8 cellular contexts compared by ENCODE assay signal in genomic region chr6:46016063-46016608, GRCh38. TPM values are rescaled to one million over a fixed set of nuclear protein-coding genes. Genes with fewer than 3 reads are reported as not detected.
DNase-seq lines count a peak whose midpoint lies in the region; ATAC-seq and TF ChIP-seq lines count a peak whose summit lies in the region.
"Had no signal": no experiment of that assay in that cellular context is flagged by ENCODE, and none has a peak within 500 bp of the region (broad histone marks: within the 10 kb centered on the region; RNA-seq: fewer than 3 reads in every experiment).

No MANE protein-coding gene starts in this region.

- H4K20me1 ChIP-seq in HCT116 (ENCODE audit: insufficient read depth), result no peaks in the 10 kb centered on the region

- RAD21 ChIA-PET in HCT116 (lab: Charles Lee; ENCODE audit: low non-redundant PET in 1 of 2, low total read pairs in 2 of 2, uncharacterized antibody in 2 of 2, unreplicated experiment in 2 of 2), result no interaction called here

- CTCF ChIA-PET in HCT116 (lab: Charles Lee), result no interaction called here
- CTCF ChIA-PET in activated CD4-positive, alpha-beta memory T cell treated with anti-CD3 and anti-CD28 coated beads, Interleukin-2, amount 10 ng/mL, durations not matched to agents 7 days and 5 days (lab: Charles Lee), result no interaction called here

- peaks cover 8% of the 10 kb centered on the region; the same call in 1 of the 2 replicates for H3K27me3 ChIP-seq in HCT116 (ENCODE audit: insufficient read depth, low read length)

- H3K27ac Mint-ChIP-seq in activated CD4-positive, alpha-beta memory T cell treated with anti-CD3 and anti-CD28 coated beads, Interleukin-2, amount 10 ng/mL, durations not matched to agents 7 days and 5 days, result no peak overlapping the region

- peaks cover 2 to 25% of the 10 kb centered on the region in 2 experiments; a peak in 3 of 4 replicates for H3K4me1 ChIP-seq in HCT116 (ENCODE audit: control insufficient read depth in 1 of 2, insufficient read depth in 2 of 2, low read length in 2 of 2)

- H3K4me2 ChIP-seq in HCT116 (ENCODE audit: low read length), result peak overlapping the region; percentile 96

- TF ChIP-seq CTCF in HCT116 (IDR thresholded peaks at IDR 0.05 in 2 of 3, conservative IDR thresholded peaks at IDR 0.05 in 1 of 3; ENCODE audit: borderline replicate concordance in 1 of 3, insufficient read depth in 1 of 3, low read depth in 2 of 3, low read length in 2 of 3), result no peak

- H3K4me3 ChIP-seq in HCT116 (replicated peaks in 1 of 2; ENCODE audit: low read depth in 1 of 2, low read length in 2 of 2), result peak overlapping the region; percentile 54 to 66
- peak overlapping the region in 6 of 7 experiments; percentile 32 to 51 (median 34) for H3K4me3 ChIP-seq in skin epidermis

- POLR2A ChIA-PET in HCT116 (lab: Charles Lee), result no interaction called here
- POLR2A ChIA-PET in activated CD4-positive, alpha-beta memory T cell treated with anti-CD3 and anti-CD28 coated beads, Interleukin-2, amount 10 ng/mL, durations not matched to agents 7 days and 5 days (lab: Charles Lee), result interaction anchor here (1.4 to 1.8 kb wide), 2 partner anchors 25 to 307 kb away, joined by 3 to 5 read pairs; no protein-coding TSS in a partner anchor

- peaks cover 6% of the 10 kb centered on the region for H3K36me3 Mint-ChIP-seq in activated CD4-positive, alpha-beta memory T cell treated with anti-CD3 and anti-CD28 coated beads, Interleukin-2, amount 10 ng/mL, durations not matched to agents 7 days and 5 days (ENCODE audit: low read depth)

- H3K4me3 Mint-ChIP-seq in activated CD4-positive, alpha-beta memory T cell treated with anti-CD3 and anti-CD28 coated beads, Interleukin-2, amount 10 ng/mL, durations not matched to agents 7 days and 5 days, result peak overlapping the region; percentile 61

- peaks cover 47% of the 10 kb centered on the region for H3K4me1 Mint-ChIP-seq in activated CD4-positive, alpha-beta memory T cell treated with anti-CD3 and anti-CD28 coated beads, Interleukin-2, amount 10 ng/mL, durations not matched to agents 7 days and 5 days

- H2AFZ ChIP-seq in HCT116 (ENCODE audit: low read depth, low read length, poor library complexity, severe bottlenecking), result no peak overlapping the region

- H3K9ac ChIP-seq in HCT116 (ENCODE audit: low read length), result no peak overlapping the region

- ATAC-seq in HCT116 (no peak), GM18858 (IDR thresholded peaks at IDR 0.05; ENCODE audit: unreplicated experiment) (no peak)

- no peaks in the 10 kb centered on the region for H3K9me2 ChIP-seq in HCT116 (ENCODE audit: insufficient read depth)

- H3K27ac ChIP-seq in HCT116 (ENCODE audit: low read depth, low read length) (no peak overlapping the region), skin epidermis (peak overlapping the region in 6 of 21 experiments; percentile 29 to 77 (median 52))

- H3K9me3 Mint-ChIP-seq in activated CD4-positive, alpha-beta memory T cell treated with anti-CD3 and anti-CD28 coated beads, Interleukin-2, amount 10 ng/mL, durations not matched to agents 7 days and 5 days, result peaks cover 3% of the 10 kb centered on the region

- no peak for TF ChIP-seq POLR2A in HCT116 (IDR thresholded peaks at IDR 0.05; ENCODE audit: borderline replicate concordance, extremely low read depth, insufficient read depth, insufficient read length)

- H3K27me3 Mint-ChIP-seq in activated CD4-positive, alpha-beta memory T cell treated with anti-CD3 and anti-CD28 coated beads, Interleukin-2, amount 10 ng/mL, durations not matched to agents 7 days and 5 days, result peaks cover 20% of the 10 kb centered on the region

- no peaks in the 10 kb centered on the region for H3K79me2 ChIP-seq in HCT116 (ENCODE audit: insufficient read depth, low read length)

- H3K36me3 ChIP-seq in HCT116 (ENCODE audit: control insufficient read depth in 1 of 2, insufficient read depth in 2 of 2, low read length in 2 of 2), result no peaks in the 10 kb centered on the region

- TF ChIP-seq RAD21 in HCT116 (IDR thresholded peaks at IDR 0.05; ENCODE audit: low read depth), result no peak

- DNase-seq in HCT116 (ENCODE audit: low read depth, low spot score) (no peak), iPS-NIHi11 (ENCODE audit: low spot score) (peak; percentile 23), H4 (ENCODE audit: low spot score) (no peak)
- DNase-seq in activated CD4-positive, alpha-beta memory T cell treated with anti-CD3 and anti-CD28 coated beads, Interleukin-2, amount 10 ng/mL, durations not matched to agents 7 days and 5 days, result no peak
- no peak for DNase-seq in activated effector memory CD4-positive, alpha-beta T cell treated with anti-CD3 and anti-CD28 coated beads, Interleukin-2, amount 50 U/mL, for 16 hours
- DNase-seq: activated gamma-delta T cell had no signal

- intact Hi-C loops in HCT116 (cut with micrococcal nuclease), result no loop called here

- BruUV-seq in HCT116 (replicated peaks; lab: Mats Ljungman, UMichigan), result no TSS peak

- H3K9me3 ChIP-seq in HCT116 (ENCODE audit: control insufficient read depth in 1 of 2, insufficient read depth in 1 of 2, low read depth in 1 of 2, low read length in 2 of 2), result no peaks in the 10 kb centered on the region

TF ChIP-seq in HCT116, 20 proteins besides CTCF, POLR2A, EP300 and RAD21:
- TF ChIP-seq CBX3 (IDR thresholded peaks at IDR 0.05; ENCODE audit: low read depth) (no peak), POLR2AphosphoS5 (IDR thresholded peaks at IDR 0.05; ENCODE audit: low read depth, low read length) (no peak), FOSL1 (IDR thresholded peaks at IDR 0.05; ENCODE audit: low read depth) (no peak), YY1 (IDR thresholded peaks at IDR 0.05; ENCODE audit: extremely low read depth, insufficient replicate concordance, low read depth, low read length) (no peak), EGR1 (IDR thresholded peaks at IDR 0.05; ENCODE audit: low read depth) (no peak), ZFX (IDR thresholded peaks at IDR 0.05) (no peak), ZNF274 (IDR thresholded peaks at IDR 0.05; ENCODE audit: low read depth, low read length) (no peak), REST (IDR thresholded peaks at IDR 0.05; ENCODE audit: low read depth) (no peak)

RNA-seq across cellular contexts. Expression of gene CLIC5, which starts 0.5 kb away (rescaled TPM):
- 0.20 TPM for total RNA-seq in HCT116 (2021; ENCODE audit: unreplicated experiment)
- 0.12 and 0.38 TPM in 2 replicates for polyA plus RNA-seq in HCT116 (2012)
- total RNA-seq in activated CD4-positive, alpha-beta memory T cell treated with anti-CD3 and anti-CD28 coated beads, Interleukin-2, amount 10 ng/mL, durations not matched to agents 7 days and 5 days, result 1 to 10 TPM; 7.4 to 8.4 TPM
- total RNA-seq in H4 (2014; rRNA removed; shearing (Covaris generic)), result not detected in 2 replicates
